In the genomic region with DNA sequence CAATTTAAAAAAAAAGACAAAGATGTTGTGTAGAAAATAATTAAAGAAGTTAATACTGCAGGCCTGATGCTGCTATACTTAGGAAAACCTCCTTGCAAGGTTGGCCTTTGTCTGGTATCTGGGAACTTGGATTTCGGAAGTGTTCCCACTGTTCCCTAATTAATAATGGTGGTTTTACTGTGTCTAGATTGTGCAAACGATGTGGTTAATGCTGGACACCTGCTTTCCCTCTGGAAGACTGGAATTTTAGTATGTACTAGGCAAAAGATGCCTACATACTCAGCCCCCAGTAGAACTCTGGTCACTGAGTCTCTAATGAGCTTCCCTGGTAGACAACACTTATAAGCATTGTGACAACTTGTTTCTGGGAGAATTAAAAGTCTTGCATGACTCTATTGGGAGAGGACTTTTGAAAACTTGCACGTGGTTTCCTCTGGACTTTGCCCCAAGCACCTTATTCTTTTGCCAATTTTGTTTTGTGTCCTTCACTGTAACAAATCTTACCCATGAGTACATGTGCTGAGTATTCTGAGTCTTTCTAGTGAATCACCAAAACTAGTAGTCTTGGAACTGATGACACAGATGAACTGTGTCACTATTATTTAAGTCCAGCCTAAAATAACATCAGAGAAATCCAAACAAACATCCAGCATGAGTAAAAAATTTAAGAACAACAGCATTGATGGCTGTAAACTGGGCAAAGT, we compare ENCODE assay signal across 2 cellular contexts.
A peak's percentile ranks its signal among the peaks of the same experiment; 100 is the strongest.
TF ChIP-seq lines count a peak whose summit lies in the region.

No MANE protein-coding gene starts in this region.

TF ChIP-seq in liver, 16 proteins besides CTCF, POLR2A, EP300 and RAD21:
- TF ChIP-seq TAF1 (conservative IDR thresholded peaks at IDR 0.05), result no peak
- TF ChIP-seq HNF4A (conservative IDR thresholded peaks at IDR 0.05), result peak; percentile 23 to 56
TF ChIP-seq in liver: peak in this region for 1.

TF ChIP-seq in HepG2, 621 proteins besides CTCF, POLR2A, EP300 and RAD21:
- TF ChIP-seq PAF1 (CRISPR knock-in tag; IDR thresholded peaks at IDR 0.05) (no peak), SAFB2 (CRISPR knock-in tag; IDR thresholded peaks at IDR 0.05; ENCODE audit: borderline replicate concordance, low read depth) (no peak), PITX1 (CRISPR knock-in tag; IDR thresholded peaks at IDR 0.05) (no peak), NFYB (CRISPR knock-in tag; IDR thresholded peaks at IDR 0.05) (no peak), ZNF883 (CRISPR knock-in tag; IDR thresholded peaks at IDR 0.05; ENCODE audit: not compliant biosample characterization) (no peak), ZBTB49 (CRISPR knock-in tag; IDR thresholded peaks at IDR 0.05; ENCODE audit: borderline replicate concordance) (no peak), KMT2A (CRISPR knock-in tag; IDR thresholded peaks at IDR 0.05) (no peak), EEA1 (CRISPR knock-in tag; IDR thresholded peaks at IDR 0.05; ENCODE audit: borderline replicate concordance) (no peak), MBNL3 (CRISPR knock-in tag; conservative IDR thresholded peaks at IDR 0.05) (no peak), GFI1 (CRISPR knock-in tag; IDR thresholded peaks at IDR 0.05; ENCODE audit: borderline replicate concordance) (no peak), XBP1 (CRISPR knock-in tag; IDR thresholded peaks at IDR 0.05) (no peak), ZNF619 (CRISPR knock-in tag; IDR thresholded peaks at IDR 0.05) (no peak)
TF ChIP-seq in HepG2: peak in this region for 0.
